1 cellular context compared by ENCODE assay signal in the genomic region with DNA sequence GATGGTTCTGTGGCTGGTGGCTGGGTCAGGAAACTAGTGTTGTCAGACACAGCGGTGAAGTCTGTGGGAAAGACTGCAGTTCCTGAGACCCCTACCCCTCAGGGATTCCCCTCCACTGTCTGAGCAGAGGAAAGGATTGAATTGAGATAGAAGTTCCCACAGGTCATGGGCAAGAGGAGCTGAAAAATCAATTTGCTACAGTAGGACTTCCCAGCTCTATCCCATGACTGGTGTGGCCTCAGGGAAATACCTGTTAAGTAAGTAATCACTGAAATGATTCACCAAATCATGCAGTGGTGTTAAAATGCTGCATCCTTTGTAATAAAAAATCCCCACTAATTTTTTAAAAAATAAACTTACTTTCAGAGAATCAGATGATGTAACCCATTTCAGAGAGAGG.
TF ChIP-seq lines count a peak whose summit lies in the region.

No MANE protein-coding gene starts in this region.

TF ChIP-seq in GM12878, 131 proteins besides CTCF, POLR2A, EP300 and RAD21 (continued from another document):
- TF ChIP-seq KDM1A (IDR thresholded peaks at IDR 0.05; ENCODE audit: borderline replicate concordance) = no peak
TF ChIP-seq in GM12878: peak in this region for 2.
